In the genomic region with DNA sequence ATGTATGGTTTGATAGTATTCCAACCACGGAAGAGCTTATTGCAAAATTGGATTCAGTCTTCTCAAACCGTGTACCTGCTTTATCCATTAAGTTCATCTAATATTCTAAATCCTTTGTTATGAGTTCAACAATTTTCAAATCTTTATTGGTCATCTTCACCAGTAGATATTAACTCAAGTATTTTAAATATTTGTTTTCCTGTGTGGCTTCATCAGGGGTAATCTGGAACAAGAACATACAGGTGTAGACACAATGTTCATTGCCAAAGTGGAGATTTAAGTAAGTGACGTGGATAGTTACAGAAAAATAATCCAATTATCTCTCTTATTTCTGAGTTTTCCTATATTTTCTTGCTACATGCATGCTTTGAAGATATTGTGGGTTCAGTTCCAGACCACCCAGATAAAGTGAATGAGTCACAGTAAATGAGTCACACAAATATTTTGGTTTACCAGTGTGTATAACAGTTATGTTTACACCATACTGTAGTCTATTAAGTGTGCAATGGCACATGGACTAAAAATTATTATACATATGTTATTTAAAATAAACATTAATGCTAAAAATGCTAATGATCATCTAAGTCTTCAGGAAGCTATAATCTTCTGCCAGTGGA, we compare ENCODE assay signal across 27 cellular contexts.
A peak's percentile ranks its signal among the peaks of the same experiment; 100 is the strongest.
DNase-seq lines count a peak whose midpoint lies in the region; ATAC-seq and TF ChIP-seq lines count a peak whose summit lies in the region.
"Had no signal": no experiment of that assay in that cellular context is flagged by ENCODE, and none has a peak within 500 bp of the region (broad histone marks: within the 10 kb centered on the region; RNA-seq: fewer than 3 reads in every experiment).

No MANE protein-coding gene starts in this region.

- TF ChIP-seq POLR2A in body of pancreas (IDR thresholded peaks at IDR 0.05) = no peak

- DNase-seq in ELR (ENCODE audit: low read depth) (peak; percentile 2), PC-3 (peak; percentile 1), brain microvascular endothelial cell (peak; percentile 33), fibroblast of the aortic adventitia (ENCODE audit: low read depth) (peak; percentile 4), NCI-H187 (lab: John Stamatoyannopoulos, UW) (no peak), body of pancreas (no peak)
- DNase-seq: CD4-positive, CD25-positive, alpha-beta regulatory T cell; DMS153; DND-41; GM23248; NCI-H1048; NCI-H1417; NCI-H1694; NCI-H2081 treated with DMSO at 0.1 percent for 48 hours; NCI-H2171; NCI-H226; NCI-H510A; NCI-H69; Peyer's patch; SHP77 treated with DMSO at 0.1 percent for 48 hours had no signal

- no peak overlapping the region for H3K4me2 ChIP-seq in PC-3 (ENCODE audit: low read length)
- H3K4me2 ChIP-seq: BLaER1, KMS-11 had no signal

- ATAC-seq in PC-3 (no peak), HG02885 (IDR thresholded peaks at IDR 0.05; ENCODE audit: poor library complexity, unreplicated experiment) (no peak), GM18909 (IDR thresholded peaks at IDR 0.05; ENCODE audit: poor library complexity, unreplicated experiment) (no peak), body of pancreas (no peak)

- H3K79me2 ChIP-seq in PC-3 (ENCODE audit: low read length) = no peaks in the 10 kb centered on the region

- intact Hi-C loops in PC-3 (cut with micrococcal nuclease) (no loop called here), body of pancreas (cut with DNase I) (no loop called here)

- H3K36me3 ChIP-seq in PC-3 (ENCODE audit: low read depth, low read length) = no peaks in the 10 kb centered on the region
- no peaks in the 10 kb centered on the region for H3K36me3 ChIP-seq in brain microvascular endothelial cell (replicated peaks)
- H3K36me3 ChIP-seq in body of pancreas (replicated peaks in 1 of 2; ENCODE audit: insufficient read depth in 1 of 2, low read depth in 2 of 2) = no peaks in the 10 kb centered on the region
- H3K36me3 ChIP-seq: BLaER1, HAP-1, Peyer's patch had no signal

- in situ Hi-C loops in brain microvascular endothelial cell (cut with HindIII; ENCODE audit: low pct_ligation_motif_present, low sequenced_read_pairs) = no loop called here

- H2AFZ ChIP-seq in PC-3 (ENCODE audit: low read length) = no peak overlapping the region
- H2AFZ ChIP-seq: GM23248 had no signal

- POLR2A ChIA-PET in PC-3 (lab: Charles Lee; ENCODE audit: unreplicated experiment) = no interaction called here

- no peaks in the 10 kb centered on the region for H3F3A ChIP-seq in PC-3 (ENCODE audit: low read length, unreplicated experiment)

- H3K4me1 ChIP-seq in PC-3 (ENCODE audit: insufficient read depth, low read length) (no peaks in the 10 kb centered on the region), body of pancreas (no peaks in the 10 kb centered on the region)
- H3K4me1 ChIP-seq: HAP-1, Peyer's patch had no signal

- no peaks in the 10 kb centered on the region for H3K27me3 ChIP-seq in PC-3 (ENCODE audit: low read length)
- no peaks in the 10 kb centered on the region for H3K27me3 ChIP-seq in brain microvascular endothelial cell (replicated peaks)
- H3K27me3 ChIP-seq in body of pancreas = no peaks in the 10 kb centered on the region
- H3K27me3 ChIP-seq: BLaER1, Peyer's patch had no signal

- H3K9me3 ChIP-seq in PC-3 (ENCODE audit: low read length) = no peaks in the 10 kb centered on the region
- no peaks in the 10 kb centered on the region for H3K9me3 ChIP-seq in body of pancreas
- H3K9me3 ChIP-seq: BLaER1, HAP-1 had no signal

- BruUV-seq in PC-3 (replicated peaks; lab: Mats Ljungman, UMichigan) = no TSS peak

- TF ChIP-seq CTCF in PC-3 (conservative IDR thresholded peaks at IDR 0.05; ENCODE audit: low read depth, low read length) (no peak), brain microvascular endothelial cell (IDR thresholded peaks at IDR 0.05; ENCODE audit: low read depth, low read length, missing control alignments) (no peak), fibroblast of the aortic adventitia (IDR thresholded peaks at IDR 0.05; ENCODE audit: insufficient read depth, low read length) (no peak), body of pancreas (IDR thresholded peaks at IDR 0.05) (no peak)

- no peak overlapping the region for H3K9ac ChIP-seq in PC-3 (ENCODE audit: low read length)
- H3K9ac ChIP-seq: BLaER1, GM23248, KMS-11 had no signal

- no peak overlapping the region for H3K4me3 ChIP-seq in PC-3 (ENCODE audit: low read length)
- H3K4me3 ChIP-seq in brain microvascular endothelial cell (ENCODE audit: low read depth, low read length) = no peak overlapping the region
- H3K4me3 ChIP-seq in fibroblast of the aortic adventitia (ENCODE audit: low read depth, low read length) = no peak overlapping the region
- H3K4me3 ChIP-seq in body of pancreas = no peak overlapping the region
- H3K4me3 ChIP-seq: BLaER1, GM23248, HAP-1, Peyer's patch, SK-N-MC had no signal

- H4K20me1 ChIP-seq in PC-3 (ENCODE audit: low read length) = no peaks in the 10 kb centered on the region
- H4K20me1 ChIP-seq: BLaER1 had no signal

- no peaks in the 10 kb centered on the region for H3K9me2 ChIP-seq in PC-3 (replicated peaks; ENCODE audit: low read length)

- CTCF ChIA-PET in PC-3 (lab: Charles Lee) = interaction anchor here (0.7 kb wide), 1 partner anchor 331 kb away, joined by 3 read pairs; no protein-coding TSS in a partner anchor

- 44 to 48% methylated on average over 3 of the region's 3 CpGs for WGBS in body of pancreas, 2 donors

- H3K27ac ChIP-seq in PC-3 (ENCODE audit: low read length) (no peak overlapping the region), brain microvascular endothelial cell (no peak overlapping the region), body of pancreas (no peak overlapping the region)
- H3K27ac ChIP-seq: BLaER1, GM23248, HL-60, KMS-11, Peyer's patch, SK-N-MC had no signal

Comparison
In these comparisons a context has a peak if more than half of its experiments do, and no peak if none do; other contexts are left out.
1. DNase-seq: peak in ELR (single experiment), PC-3 (single experiment), brain microvascular endothelial cell (single experiment) and fibroblast of the aortic adventitia (single experiment); none in NCI-H187 (0 of 2) and body of pancreas (0 of 4).